ENCODE assay signal across 8 cellular contexts in genomic region chr1:233112184-233113008, GRCh38.
A peak's percentile ranks its signal among the peaks of the same experiment; 100 is the strongest.
DNase-seq lines count a peak whose midpoint lies in the region; ATAC-seq and TF ChIP-seq lines count a peak whose summit lies in the region.

No MANE protein-coding gene starts in this region.

- ATAC-seq in GM23338, result peak; percentile 40
- ATAC-seq in HG02981 (IDR thresholded peaks at IDR 0.05; ENCODE audit: unreplicated experiment), result no peak

- peak overlapping the region; percentile 12; the same call in 1 of the 2 replicates for H3K4me3 ChIP-seq in GM23338

- H3K9me2 ChIP-seq in GM23338 (ENCODE audit: insufficient read depth), result no peaks in the 10 kb centered on the region

- H3K27ac ChIP-seq in GM23338 (ENCODE audit: low read depth), result peak overlapping the region; percentile 98
- peak overlapping the region; percentile 92 for H3K27ac ChIP-seq in RWPE1

- no peaks in the 10 kb centered on the region for H4K20me1 ChIP-seq in GM23338 (replicated peaks; ENCODE audit: insufficient read depth)

- peaks cover 43% of the 10 kb centered on the region for H3K4me1 ChIP-seq in GM23338 (ENCODE audit: insufficient read depth)

- peaks cover 5% of the 10 kb centered on the region; the same call in 1 of the 2 replicates for H3F3A ChIP-seq in GM23338 (replicated peaks; ENCODE audit: low read depth)

- CTCF ChIA-PET in RWPE1 (lab: Yijun Ruan, JAX), result no interaction called here

- no peaks in the 10 kb centered on the region for H3K27me3 ChIP-seq in GM23338 (ENCODE audit: insufficient read depth)

- peak; percentile 36 for DNase-seq in GM23338 (ENCODE audit: low spot score)
- no peak for DNase-seq in RWPE1 (ENCODE audit: low spot score)
- peak; percentile 52 for DNase-seq in fibroblast of peridontal ligament (ENCODE audit: extremely low read depth)
- peak; percentile 66 for DNase-seq in renal cortical epithelial cell (ENCODE audit: low read depth)
- DNase-seq in medulla oblongata (ENCODE audit: extremely low spot score), result no peak
- DNase-seq in putamen (ENCODE audit: low spot score), result no peak
- no peak for DNase-seq in AG20443 (ENCODE audit: low spot score)

- H3K4me1 Mint-ChIP-seq in GM23338, result peaks cover 68% of the 10 kb centered on the region

- TF ChIP-seq CTCF in GM23338 (conservative IDR thresholded peaks at IDR 0.05; ENCODE audit: low read depth in 2 of 2), result no peak
- no peak for TF ChIP-seq CTCF in RWPE1 (conservative IDR thresholded peaks at IDR 0.05; ENCODE audit: low read depth)

- H3K27ac Mint-ChIP-seq in GM23338, result peak overlapping the region; percentile 100

- peaks cover 2% of the 10 kb centered on the region; the same call in 1 of the 2 replicates for H3K36me3 ChIP-seq in GM23338 (ENCODE audit: insufficient read depth)

- no peak overlapping the region for H2AFZ ChIP-seq in GM23338

- 0 out of 2 replicates have a peak, but pooled peaks cover 3% of the 10 kb centered on the region for H3K79me2 ChIP-seq in GM23338 (replicated peaks; ENCODE audit: insufficient read depth)

- POLR2A ChIA-PET in RWPE1 (lab: Yijun Ruan, JAX; ENCODE audit: low non-redundant PET), result interaction anchor here (0.6 kb wide), 1 partner anchor 18 kb away, joined by 6 read pairs; no protein-coding TSS in a partner anchor

- peaks cover 1% of the 10 kb centered on the region for H3K27me3 Mint-ChIP-seq in GM23338 (ENCODE audit: insufficient read depth, low read depth, poor library complexity)

- H3K36me3 Mint-ChIP-seq in GM23338 (ENCODE audit: low read depth), result peaks cover 43% of the 10 kb centered on the region

- H3K9me3 Mint-ChIP-seq in GM23338, result no peaks in the 10 kb centered on the region

- peak overlapping the region; percentile 39 for H3K4me2 ChIP-seq in GM23338

- H3K4me3 Mint-ChIP-seq in GM23338, result peak overlapping the region; percentile 41; the same call in 1 of the 3 replicates

TF ChIP-seq in GM23338, 12 proteins besides CTCF, POLR2A, EP300 and RAD21:
- TF ChIP-seq REST (IDR thresholded peaks at IDR 0.05; ENCODE audit: unreplicated experiment), result no peak
- no peak for TF ChIP-seq ZNF331 (CRISPR knock-in tag; IDR thresholded peaks at IDR 0.05; ENCODE audit: low read depth)
- no peak for TF ChIP-seq POLR2AphosphoS5 (IDR thresholded peaks at IDR 0.05; ENCODE audit: low read depth)
- TF ChIP-seq EZH2phosphoT487 (IDR thresholded peaks at IDR 0.05; ENCODE audit: unreplicated experiment), result no peak
- TF ChIP-seq EZH2 (IDR thresholded peaks at IDR 0.05; ENCODE audit: low read depth, unreplicated experiment), result no peak
- no peak for TF ChIP-seq ZNF462 (CRISPR knock-in tag; IDR thresholded peaks at IDR 0.05)
- TF ChIP-seq JUNB (IDR thresholded peaks at IDR 0.05; ENCODE audit: unreplicated experiment), result no peak
- TF ChIP-seq ZNF114 (CRISPR knock-in tag; IDR thresholded peaks at IDR 0.05), result no peak
- TF ChIP-seq, protein P1, sequence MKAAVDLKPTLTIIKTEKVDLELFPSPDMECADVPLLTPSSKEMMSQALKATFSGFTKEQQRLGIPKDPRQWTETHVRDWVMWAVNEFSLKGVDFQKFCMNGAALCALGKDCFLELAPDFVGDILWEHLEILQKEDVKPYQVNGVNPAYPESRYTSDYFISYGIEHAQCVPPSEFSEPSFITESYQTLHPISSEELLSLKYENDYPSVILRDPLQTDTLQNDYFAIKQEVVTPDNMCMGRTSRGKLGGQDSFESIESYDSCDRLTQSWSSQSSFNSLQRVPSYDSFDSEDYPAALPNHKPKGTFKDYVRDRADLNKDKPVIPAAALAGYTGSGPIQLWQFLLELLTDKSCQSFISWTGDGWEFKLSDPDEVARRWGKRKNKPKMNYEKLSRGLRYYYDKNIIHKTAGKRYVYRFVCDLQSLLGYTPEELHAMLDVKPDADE (IDR thresholded peaks at IDR 0.05), result no peak
- no peak for TF ChIP-seq CREB1 (CRISPR knock-in tag; IDR thresholded peaks at IDR 0.05; ENCODE audit: low read depth)
- no peak for TF ChIP-seq NANOG (IDR thresholded peaks at IDR 0.05; ENCODE audit: borderline replicate concordance)
- no peak for TF ChIP-seq STAT1 (IDR thresholded peaks at IDR 0.05; ENCODE audit: unreplicated experiment)

Comparison
In these comparisons a context has a peak if more than half of its experiments do, and no peak if none do; other contexts are left out.
1. DNase-seq: peak in GM23338 (single experiment), fibroblast of peridontal ligament (single experiment) and renal cortical epithelial cell (single experiment); none in RWPE1 (single experiment), medulla oblongata (single experiment), putamen (single experiment) and AG20443 (single experiment).